ENCODE assay signal across 8 cellular contexts in the genomic region with DNA sequence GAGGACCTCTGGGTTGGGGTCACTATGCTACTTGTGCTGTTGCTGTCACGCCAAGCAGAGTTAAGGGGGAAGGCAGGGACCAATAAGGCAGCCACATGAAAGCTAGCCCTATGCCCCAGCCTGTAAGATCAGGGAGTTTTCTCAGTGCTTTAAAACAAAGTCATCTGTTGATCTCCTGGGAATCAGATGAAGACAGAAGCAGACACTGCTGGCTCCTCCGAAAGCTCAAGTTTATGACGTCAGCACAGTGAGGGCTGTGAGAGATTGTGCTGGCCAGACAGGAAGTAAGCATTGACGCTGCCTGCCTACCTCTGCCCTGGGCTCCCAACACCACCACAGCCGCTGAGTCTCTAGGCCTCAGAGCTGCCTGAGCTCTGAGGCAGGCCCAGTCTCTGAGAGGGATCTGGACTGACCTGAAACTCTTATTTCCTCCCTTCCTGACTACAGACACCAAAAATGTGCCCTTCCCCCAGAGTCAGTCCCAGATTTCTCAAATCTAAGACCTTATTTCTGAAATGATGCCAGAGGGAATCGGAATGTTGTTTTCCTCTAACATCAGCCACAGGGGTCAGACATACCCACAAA.
DNase-seq lines count a peak whose midpoint lies in the region; ATAC-seq and TF ChIP-seq lines count a peak whose summit lies in the region.

No MANE protein-coding gene starts in this region.

- peak; percentile 87 for DNase-seq in AG04450 (ENCODE audit: low read depth, low spot score)
- DNase-seq in HFFc6 = peak; percentile 94
- DNase-seq in activated CD4-positive, CD25-positive, alpha-beta regulatory T cell treated with anti-CD3 and anti-CD28 coated beads, Interleukin-2, amount 50 U/mL, for 16 hours (ENCODE audit: low read depth, low spot score) = peak; percentile 11
- peak; percentile 90 for DNase-seq in dermis blood vessel endothelial cell
- DNase-seq in naive thymus-derived CD4-positive, alpha-beta T cell = peak in 8 of 9 donors; percentile 34 to 79 (median 62)
- DNase-seq in stromal cell of bone marrow (ENCODE audit: low read depth) = peak; percentile 89

- POLR2A ChIA-PET in AG04450 (lab: Yijun Ruan, JAX) = interaction anchor here (0.6 to 1.1 kb wide), 3 partner anchors 14 to 118 kb away, joined by 7 to 10 read pairs (median 8); partner anchors contain the start of gene EPAS1
- POLR2A ChIA-PET in naive thymus-derived CD4-positive, alpha-beta T cell (lab: Charles Lee) = no interaction called here

- ATAC-seq in naive thymus-derived CD4-positive, alpha-beta T cell = peak; percentile 90
- ATAC-seq in HG03565 (IDR thresholded peaks at IDR 0.05; ENCODE audit: unreplicated experiment) (no peak), GM19397 (IDR thresholded peaks at IDR 0.05; ENCODE audit: unreplicated experiment) (no peak)

- peak overlapping the region; percentile 95 for H3K27ac ChIP-seq in AG04450 (ENCODE audit: low read depth, low read length)
- no peak overlapping the region for H3K27ac ChIP-seq in naive thymus-derived CD4-positive, alpha-beta T cell (ENCODE audit: low read depth, low read length)

- intact Hi-C loops in naive thymus-derived CD4-positive, alpha-beta T cell (cut with micrococcal nuclease) = loop anchor here (1.0 to 10.0 kb wide), 2 partner anchors 8 to 186 kb away; no protein-coding TSS in a partner anchor

- peak overlapping the region; percentile 47 for H3K4me3 Mint-ChIP-seq in HFFc6
- H3K4me3 Mint-ChIP-seq in naive thymus-derived CD4-positive, alpha-beta T cell = peak overlapping the region in 4 of 10 donors; percentile 2 to 50 (median 32)

- CTCF ChIA-PET in AG04450 (lab: Charles Lee) = interaction anchor here (0.5 to 1.3 kb wide), 2 partner anchors 43 to 116 kb away, joined by 4 to 5 read pairs; no protein-coding TSS in a partner anchor
- CTCF ChIA-PET in naive thymus-derived CD4-positive, alpha-beta T cell (lab: Charles Lee) = no interaction called here

- H3K4me1 Mint-ChIP-seq in HFFc6 (ENCODE audit: low read depth) = peaks cover 54% of the 10 kb centered on the region
- H3K4me1 Mint-ChIP-seq in naive thymus-derived CD4-positive, alpha-beta T cell = peaks cover 10 to 38% (median 12%) of the 10 kb centered on the region in 7 donors

- H3K9me3 Mint-ChIP-seq in HFFc6 = no peaks in the 10 kb centered on the region
- H3K9me3 Mint-ChIP-seq in naive thymus-derived CD4-positive, alpha-beta T cell = peaks cover 0 to 3% (median 0%) of the 10 kb centered on the region in 11 donors

- H3K36me3 ChIP-seq in naive thymus-derived CD4-positive, alpha-beta T cell (ENCODE audit: control insufficient read depth in 2 of 3, insufficient read depth in 3 of 3, low read length in 3 of 3) = no peaks in the 10 kb centered on the region

- peaks cover 2% of the 10 kb centered on the region for H3K27me3 Mint-ChIP-seq in HFFc6 (ENCODE audit: insufficient read depth)
- H3K27me3 Mint-ChIP-seq in naive thymus-derived CD4-positive, alpha-beta T cell = no peaks in the 10 kb centered on the region

- no peaks in the 10 kb centered on the region for H3K27me3 ChIP-seq in AG04450 (ENCODE audit: control insufficient read depth, insufficient read depth, low read length)
- no peaks in the 10 kb centered on the region for H3K27me3 ChIP-seq in naive thymus-derived CD4-positive, alpha-beta T cell (ENCODE audit: control insufficient read depth in 2 of 2, insufficient read depth in 2 of 2, low read length in 2 of 2)

- no peak overlapping the region for H3K4me3 ChIP-seq in AG04450 (ENCODE audit: low read depth, low read length)
- no peak overlapping the region for H3K4me3 ChIP-seq in naive thymus-derived CD4-positive, alpha-beta T cell (ENCODE audit: low read length)

- no peaks in the 10 kb centered on the region for H3K9me3 ChIP-seq in AG04450 (ENCODE audit: control insufficient read depth, insufficient read depth, low read length)
- H3K9me3 ChIP-seq in naive thymus-derived CD4-positive, alpha-beta T cell (ENCODE audit: control insufficient read depth in 2 of 3, low read length in 3 of 3) = no peaks in the 10 kb centered on the region

- H3K36me3 Mint-ChIP-seq in HFFc6 (ENCODE audit: low read depth) = peaks cover 19% of the 10 kb centered on the region
- H3K36me3 Mint-ChIP-seq in naive thymus-derived CD4-positive, alpha-beta T cell = peaks cover 0 to 7% (median 0%) of the 10 kb centered on the region in 5 donors

- TF ChIP-seq CTCF in AG04450 (IDR thresholded peaks at IDR 0.05; ENCODE audit: low read depth, low read length) (no peak), HFFc6 (IDR thresholded peaks at IDR 0.05) (no peak)

- peak overlapping the region; percentile 98 for H3K27ac Mint-ChIP-seq in HFFc6
- peak overlapping the region in 8 of 9 donors; percentile 28 to 86 (median 64) for H3K27ac Mint-ChIP-seq in naive thymus-derived CD4-positive, alpha-beta T cell

- H3K4me1 ChIP-seq in naive thymus-derived CD4-positive, alpha-beta T cell (ENCODE audit: control insufficient read depth in 2 of 2, insufficient read depth in 2 of 2, low read length in 2 of 2) = peaks cover 0 to 9% of the 10 kb centered on the region in 2 donors

Comparison
In these comparisons a context has a peak if more than half of its experiments do, and no peak if none do; other contexts are left out.
1. DNase-seq: peak in every context shown above with its lines; median percentile 94 in HFFc6; 90 in dermis blood vessel endothelial cell; 89 in stromal cell of bone marrow; 87 in AG04450; 62 in naive thymus-derived CD4-positive, alpha-beta T cell; 11 in activated CD4-positive, CD25-positive, alpha-beta regulatory T cell treated with anti-CD3 and anti-CD28 coated beads, Interleukin-2, amount 50 U/mL, for 16 hours.